In the genomic region with DNA sequence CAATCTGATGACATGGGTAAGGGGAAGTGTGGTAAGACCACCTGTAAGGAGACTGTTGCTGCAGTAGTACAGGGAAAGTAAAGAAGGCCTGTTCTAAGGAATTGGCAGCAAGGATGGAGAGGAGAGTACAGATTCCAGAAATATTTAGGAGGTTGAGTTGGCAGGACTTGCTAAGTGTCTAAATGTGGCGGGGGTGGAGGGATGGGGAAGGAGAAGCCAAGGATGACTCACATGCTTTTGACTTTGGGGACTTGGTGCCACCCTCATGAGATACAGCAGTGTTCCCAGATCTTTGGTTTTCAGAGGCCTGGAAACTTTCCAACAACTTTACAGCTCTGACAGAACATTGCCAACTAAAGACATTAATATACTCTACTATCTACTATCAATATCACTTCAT, we compare ENCODE assay signal across 14 cellular contexts. TPM values are rescaled to one million over a fixed set of nuclear protein-coding genes. Genes with fewer than 3 reads are reported as not detected.
DNase-seq lines count a peak whose midpoint lies in the region; ATAC-seq and TF ChIP-seq lines count a peak whose summit lies in the region.
"Had no signal": no experiment of that assay in that cellular context is flagged by ENCODE, and none has a peak within 500 bp of the region (broad histone marks: within the 10 kb centered on the region; RNA-seq: fewer than 3 reads in every experiment).

No MANE protein-coding gene starts in this region.

- intact Hi-C loops in activated T-helper 2 cell treated with anti-CD3 and anti-CD28 coated beads, Interferon-gamma antibody, Interleukin-2, Interleukin-4, amounts not matched to agents 10 μg/mL and 5 μg/mL and 100 μg/mL, durations not matched to agents 14 hours and 24 hours and 36 hours (cut with micrococcal nuclease) = no loop called here
- intact Hi-C loops in head of caudate nucleus (cut with DNase I) = no loop called here

- ATAC-seq in activated T-cell treated with anti-CD3 and anti-CD28 coated beads, Interleukin-2, amount 50 U/mL, for 72 hours (replicated peaks in 1 of 2) = no peak
- ATAC-seq in thoracic aorta (ENCODE audit: insufficient number of reproducible peaks, low FRiP score, low read depth) (peak; percentile 95), GM21723 (IDR thresholded peaks at IDR 0.05; ENCODE audit: unreplicated experiment) (no peak)
- ATAC-seq: esophagus mucosa had no signal

- no peak overlapping the region for H3K4me3 Mint-ChIP-seq in activated T-cell treated with anti-CD3 and anti-CD28 coated beads, Interleukin-2, amount 50 U/mL, for 72 hours
- H3K4me3 Mint-ChIP-seq in activated T-helper 2 cell treated with anti-CD3 and anti-CD28 coated beads, Interferon-gamma antibody, Interleukin-2, Interleukin-4, amounts not matched to agents 10 μg/mL and 5 μg/mL and 100 μg/mL, durations not matched to agents 14 hours and 24 hours and 36 hours (ENCODE audit: low read depth) = no peak overlapping the region
- H3K4me3 Mint-ChIP-seq: IgD-negative memory B cell had no signal

- peak overlapping the region; percentile 27 for H3K27ac Mint-ChIP-seq in activated T-cell treated with anti-CD3 and anti-CD28 coated beads, Interleukin-2, amount 50 U/mL, for 72 hours
- peak overlapping the region; percentile 24 for H3K27ac Mint-ChIP-seq in activated T-helper 2 cell treated with anti-CD3 and anti-CD28 coated beads, Interferon-gamma antibody, Interleukin-2, Interleukin-4, amounts not matched to agents 10 μg/mL and 5 μg/mL and 100 μg/mL, durations not matched to agents 14 hours and 24 hours and 36 hours
- H3K27ac Mint-ChIP-seq: IgD-negative memory B cell had no signal

- peaks cover 68% of the 10 kb centered on the region for H3K4me1 Mint-ChIP-seq in activated T-cell treated with anti-CD3 and anti-CD28 coated beads, Interleukin-2, amount 50 U/mL, for 72 hours (ENCODE audit: low read depth)
- peaks cover 54% of the 10 kb centered on the region for H3K4me1 Mint-ChIP-seq in activated T-helper 2 cell treated with anti-CD3 and anti-CD28 coated beads, Interferon-gamma antibody, Interleukin-2, Interleukin-4, amounts not matched to agents 10 μg/mL and 5 μg/mL and 100 μg/mL, durations not matched to agents 14 hours and 24 hours and 36 hours (ENCODE audit: low read depth)

- DNase-seq in activated T-cell treated with anti-CD3 and anti-CD28 coated beads, Interleukin-2, amount 50 U/mL, for 72 hours = no peak
- DNase-seq in activated T-cell treated with anti-CD3 and anti-CD28 coated beads, Interleukin-2, amount 50 U/mL, for 1 hour = no peak
- no peak for DNase-seq in activated T-helper 2 cell treated with anti-CD3 and anti-CD28 coated beads, Interferon-gamma antibody, Interleukin-2, Interleukin-4, amounts not matched to agents 10 μg/mL and 5 μg/mL and 100 μg/mL, durations not matched to agents 14 hours and 24 hours and 36 hours (ENCODE audit: low spot score)
- DNase-seq in head of caudate nucleus = peak in 36 of 42 donors; percentile 19 to 88 (median 59)
- no peak for DNase-seq in thoracic aorta (ENCODE audit: low spot score)
- no peak for DNase-seq in DMS79 (lab: John Stamatoyannopoulos, UW)
- DNase-seq in NCI-H146 (lab: John Stamatoyannopoulos, UW) = no peak
- DNase-seq: kidney glomerular epithelial cell; ovary; stimulated activated CD4-positive, alpha-beta T cell treated with anti-CD3 and anti-CD28 coated beads, Interleukin-4, amount 100 ng/mL, for 24 hours had no signal

- H3K9me3 Mint-ChIP-seq in activated T-cell treated with anti-CD3 and anti-CD28 coated beads, Interleukin-2, amount 50 U/mL, for 72 hours = peaks cover 13 to 14% of the 10 kb centered on the region in 2 donors
- peaks cover 41% of the 10 kb centered on the region for H3K9me3 Mint-ChIP-seq in activated T-helper 2 cell treated with anti-CD3 and anti-CD28 coated beads, Interferon-gamma antibody, Interleukin-2, Interleukin-4, amounts not matched to agents 10 μg/mL and 5 μg/mL and 100 μg/mL, durations not matched to agents 14 hours and 24 hours and 36 hours

- no peaks in the 10 kb centered on the region for H3K27me3 Mint-ChIP-seq in activated T-cell treated with anti-CD3 and anti-CD28 coated beads, Interleukin-2, amount 50 U/mL, for 72 hours (ENCODE audit: low read depth)
- H3K27me3 Mint-ChIP-seq in activated T-helper 2 cell treated with anti-CD3 and anti-CD28 coated beads, Interferon-gamma antibody, Interleukin-2, Interleukin-4, amounts not matched to agents 10 μg/mL and 5 μg/mL and 100 μg/mL, durations not matched to agents 14 hours and 24 hours and 36 hours (ENCODE audit: low read depth) = no peaks in the 10 kb centered on the region
- H3K27me3 Mint-ChIP-seq: IgD-negative memory B cell had no signal

- H3K4me3 ChIP-seq in thoracic aorta = no peak overlapping the region
- H3K4me3 ChIP-seq: cardiac muscle cell, ovary had no signal

- TF ChIP-seq CTCF in thoracic aorta (IDR thresholded peaks at IDR 0.05) = no peak

- no peaks in the 10 kb centered on the region for H3K27me3 ChIP-seq in thoracic aorta (replicated peaks; ENCODE audit: insufficient read depth)
- H3K27me3 ChIP-seq: cardiac muscle cell, ovary had no signal

- peaks cover 29 to 56% of the 10 kb centered on the region in 2 donors for H3K36me3 Mint-ChIP-seq in activated T-cell treated with anti-CD3 and anti-CD28 coated beads, Interleukin-2, amount 50 U/mL, for 72 hours (ENCODE audit: insufficient read depth in 2 of 2)
- H3K36me3 Mint-ChIP-seq in activated T-helper 2 cell treated with anti-CD3 and anti-CD28 coated beads, Interferon-gamma antibody, Interleukin-2, Interleukin-4, amounts not matched to agents 10 μg/mL and 5 μg/mL and 100 μg/mL, durations not matched to agents 14 hours and 24 hours and 36 hours (ENCODE audit: low read depth) = peaks cover 80% of the 10 kb centered on the region

- H3K27ac ChIP-seq in thoracic aorta = peak overlapping the region; percentile 44 to 72
- H3K27ac ChIP-seq: cardiac muscle cell, ovary had no signal

- peaks cover 32 to 33% of the 10 kb centered on the region in 2 donors for H3K4me1 ChIP-seq in thoracic aorta (ENCODE audit: control insufficient read depth in 1 of 2, low read depth in 2 of 2)

- no peaks in the 10 kb centered on the region for H3K36me3 ChIP-seq in thoracic aorta
- H3K36me3 ChIP-seq: cardiac muscle cell, ovary had no signal

- no peaks in the 10 kb centered on the region for H3K9me3 ChIP-seq in thoracic aorta
- H3K9me3 ChIP-seq: ovary had no signal

RNA-seq across cellular contexts. Expression of gene CDK6, which starts 45.4 kb away (rescaled TPM):
- 100 to 1,000 TPM; 213 to 256 TPM for total RNA-seq in activated T-cell treated with anti-CD3 and anti-CD28 coated beads, Interleukin-2, amount 50 U/mL, for 72 hours
- 254 and 265 TPM in 2 replicates for total RNA-seq in activated T-helper 2 cell treated with anti-CD3 and anti-CD28 coated beads, Interferon-gamma antibody, Interleukin-2, Interleukin-4, amounts not matched to agents 10 μg/mL and 5 μg/mL and 100 μg/mL, durations not matched to agents 14 hours and 24 hours and 36 hours
- 10 to 100 TPM; 25.5 to 31.8 TPM for total RNA-seq in thoracic aorta

Comparison
In these comparisons a context has a peak if more than half of its experiments do, and no peak if none do; other contexts are left out.
1. DNase-seq: peak in head of caudate nucleus (36 of 42); none in activated T-cell treated with anti-CD3 and anti-CD28 coated beads, Interleukin-2, amount 50 U/mL, for 72 hours (0 of 2), activated T-cell treated with anti-CD3 and anti-CD28 coated beads, Interleukin-2, amount 50 U/mL, for 1 hour (single experiment), activated T-helper 2 cell treated with anti-CD3 and anti-CD28 coated beads, Interferon-gamma antibody, Interleukin-2, Interleukin-4, amounts not matched to agents 10 μg/mL and 5 μg/mL and 100 μg/mL, durations not matched to agents 14 hours and 24 hours and 36 hours (single experiment), thoracic aorta (single experiment), DMS79 (single experiment) and NCI-H146 (single experiment).